In the genomic region with DNA sequence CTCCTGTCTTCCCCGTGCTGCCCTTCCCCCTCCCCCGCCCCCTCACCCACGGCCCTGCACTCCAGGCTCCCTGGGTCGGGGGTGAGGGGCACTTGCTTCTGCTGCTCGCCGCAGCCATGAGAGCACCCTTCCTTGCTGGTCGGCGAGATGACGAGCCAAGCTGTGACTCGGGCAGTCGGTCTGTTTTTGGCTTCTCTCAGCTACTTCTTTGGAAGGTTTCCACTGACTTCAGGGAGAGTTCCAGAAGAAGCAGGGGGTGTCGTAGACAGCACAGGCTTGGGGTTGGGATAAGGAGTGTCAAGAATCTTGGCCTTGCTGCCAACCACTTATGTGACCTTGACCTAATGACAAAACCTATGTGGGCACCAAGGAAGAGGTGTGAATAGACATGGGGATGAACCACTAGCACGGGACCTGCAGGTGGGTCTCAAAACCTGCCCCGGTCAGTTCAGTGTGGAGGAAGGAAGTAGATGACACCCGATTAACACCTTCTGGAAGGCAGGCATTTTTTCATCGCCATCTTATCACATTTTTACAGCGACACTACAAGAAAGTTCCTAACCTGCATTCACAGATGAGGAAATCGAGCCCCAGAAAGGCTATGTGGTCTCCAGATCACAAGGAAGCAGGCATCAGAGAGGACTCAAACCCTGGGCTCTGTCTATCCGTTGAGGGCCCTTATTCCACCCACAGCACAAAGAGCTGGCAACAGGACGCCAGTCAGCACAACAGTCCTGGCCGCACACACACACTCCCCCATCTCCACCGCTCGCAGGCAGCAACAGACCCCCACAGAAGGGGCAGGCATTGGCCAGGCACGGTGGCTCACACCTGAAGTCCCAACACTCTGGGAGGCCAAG, we compare ENCODE assay signal across 10 cellular contexts.
DNase-seq lines count a peak whose midpoint lies in the region; ATAC-seq and TF ChIP-seq lines count a peak whose summit lies in the region.
"Had no signal": no experiment of that assay in that cellular context is flagged by ENCODE, and none has a peak within 500 bp of the region (broad histone marks: within the 10 kb centered on the region; RNA-seq: fewer than 3 reads in every experiment).

No MANE protein-coding gene starts in this region.

- TF ChIP-seq EP300 in tibial nerve (IDR thresholded peaks at IDR 0.05): no peak

- no peak overlapping the region for H3K4ac ChIP-seq in mesendoderm (ENCODE audit: low read depth, low read length)

- TF ChIP-seq CTCF in RWPE2 (IDR thresholded peaks at IDR 0.05; ENCODE audit: poor library complexity, severe bottlenecking) (no peak), esophagus squamous epithelium (IDR thresholded peaks at IDR 0.05) (no peak), tibial nerve (IDR thresholded peaks at IDR 0.05) (no peak), MM.1S (IDR thresholded peaks at IDR 0.05; ENCODE audit: low read length) (no peak)

- no peak overlapping the region for H4K5ac ChIP-seq in mesendoderm (ENCODE audit: low read length)

- H3K4me3 ChIP-seq in RWPE2 (ENCODE audit: severe bottlenecking) (no peak overlapping the region), esophagus squamous epithelium (peak overlapping the region in 3 of 4 donors; percentile 2 to 36 (median 7)), mesendoderm (ENCODE audit: low read length) (no peak overlapping the region), tibial nerve (peak overlapping the region in 3 of 4 donors; percentile 17 to 39 (median 24)), MM.1S (ENCODE audit: low read length) (no peak overlapping the region)

- H3K27me3 ChIP-seq in RWPE2 (ENCODE audit: insufficient read depth, poor library complexity, severe bottlenecking): no peaks in the 10 kb centered on the region
- H3K27me3 ChIP-seq in esophagus squamous epithelium: no peaks in the 10 kb centered on the region
- H3K27me3 ChIP-seq in mesendoderm (ENCODE audit: insufficient read depth, low read length, poor library complexity): no peaks in the 10 kb centered on the region
- no peaks in the 10 kb centered on the region for H3K27me3 ChIP-seq in tibial nerve
- peaks cover 5% of the 10 kb centered on the region; the same call in 1 of the 2 replicates for H3K27me3 ChIP-seq in MM.1S (replicated peaks; ENCODE audit: insufficient read depth, low read length)

- no peak overlapping the region for H2BK15ac ChIP-seq in mesendoderm (replicated peaks; ENCODE audit: low read depth)

- no peaks in the 10 kb centered on the region for H3K9me2 ChIP-seq in MM.1S (replicated peaks; ENCODE audit: insufficient read depth, low read length)

- H4K20me1 ChIP-seq in MM.1S (ENCODE audit: insufficient read depth, low read length): no peaks in the 10 kb centered on the region

- intact Hi-C loops in esophagus squamous epithelium (cut with DNase I): no loop called here
- intact Hi-C loops in left colon (cut with DNase I, micrococcal nuclease): no loop called here

- no peak overlapping the region for H3K9ac ChIP-seq in mesendoderm (ENCODE audit: low read length)
- H3K9ac ChIP-seq in MM.1S (ENCODE audit: low read length): no peak overlapping the region

- no peak overlapping the region for H3K23ac ChIP-seq in mesendoderm (ENCODE audit: low read length)

- H3K9me3 ChIP-seq in RWPE2 (ENCODE audit: severe bottlenecking): no peaks in the 10 kb centered on the region
- H3K9me3 ChIP-seq in esophagus squamous epithelium: no peaks in the 10 kb centered on the region
- H3K9me3 ChIP-seq in tibial nerve: no peaks in the 10 kb centered on the region
- H3K9me3 ChIP-seq in MM.1S (replicated peaks; ENCODE audit: insufficient read depth, low read length): no peaks in the 10 kb centered on the region

- no peaks in the 10 kb centered on the region for H3F3A ChIP-seq in MM.1S (ENCODE audit: insufficient read depth, low read length)

- no peak overlapping the region for H4K8ac ChIP-seq in mesendoderm (ENCODE audit: low read depth, low read length)

- peak overlapping the region; percentile 11 for H2BK5ac ChIP-seq in mesendoderm (ENCODE audit: low read length)

- no peak for DNase-seq in RWPE2 (ENCODE audit: low spot score)
- no peak for DNase-seq in esophagus squamous epithelium (lab: John Stamatoyannopoulos, UW)
- DNase-seq in mesendoderm: no peak
- DNase-seq in tibial nerve (ENCODE audit: low spot score in 2 of 2): no peak
- no peak for DNase-seq in iPS-NIHi11 (ENCODE audit: low spot score)
- DNase-seq in effector CD4-positive, alpha-beta T cell: no peak
- no peak for DNase-seq in MM.1S
- DNase-seq in left colon: no peak
- DNase-seq: DMS 273 treated with DMSO at 0.1 percent for 48 hours; NK-92 treated with Interleukin-12 subunit alpha and Interleukin-12 subunit beta, amount 100 ng/mL, for 24 hours had no signal

- no peak overlapping the region for H2AFZ ChIP-seq in MM.1S (ENCODE audit: low read length)

- no peak overlapping the region for H2BK120ac ChIP-seq in mesendoderm (ENCODE audit: low read depth, low read length)

- peak overlapping the region; percentile 55 for H3K27ac ChIP-seq in RWPE2 (ENCODE audit: poor library complexity, severe bottlenecking)
- H3K27ac ChIP-seq in esophagus squamous epithelium: peak overlapping the region; percentile 59 to 88 (median 74)
- no peak overlapping the region for H3K27ac ChIP-seq in mesendoderm (ENCODE audit: low read depth, low read length)
- peak overlapping the region; percentile 47 to 94 (median 83) for H3K27ac ChIP-seq in tibial nerve
- H3K27ac ChIP-seq in MM.1S (ENCODE audit: low read length): no peak overlapping the region

- H3K79me2 ChIP-seq in mesendoderm (ENCODE audit: control insufficient read depth, insufficient read depth, low read length) (no peaks in the 10 kb centered on the region), MM.1S (ENCODE audit: low read length) (no peaks in the 10 kb centered on the region)

- no peaks in the 10 kb centered on the region for H3K79me1 ChIP-seq in mesendoderm (ENCODE audit: low read length)

- TF ChIP-seq POLR2A in esophagus squamous epithelium (IDR thresholded peaks at IDR 0.05) (no peak), tibial nerve (IDR thresholded peaks at IDR 0.05) (no peak)

- H3K18ac ChIP-seq in mesendoderm (ENCODE audit: low read length): no peak overlapping the region

- ATAC-seq in RWPE2 (ENCODE audit: low read depth) (no peak), left colon (no peak)

- no peak overlapping the region for H2AK5ac ChIP-seq in mesendoderm (ENCODE audit: low read length)

- H3K4me1 ChIP-seq in RWPE2 (ENCODE audit: insufficient read depth, poor library complexity, severe bottlenecking) (peaks cover 18% of the 10 kb centered on the region), esophagus squamous epithelium (peaks cover 14 to 31% (median 15%) of the 10 kb centered on the region in 3 donors), mesendoderm (ENCODE audit: control insufficient read depth, low read depth, low read length) (peaks cover 10% of the 10 kb centered on the region), tibial nerve (peaks cover 0 to 57% (median 6%) of the 10 kb centered on the region in 4 donors), MM.1S (ENCODE audit: low read length) (0 out of 2 replicates have a peak, but pooled peaks cover 7% of the 10 kb centered on the region)

- no peaks in the 10 kb centered on the region for H3K36me3 ChIP-seq in RWPE2 (ENCODE audit: low read depth)
- no peaks in the 10 kb centered on the region for H3K36me3 ChIP-seq in esophagus squamous epithelium
- H3K36me3 ChIP-seq in mesendoderm (ENCODE audit: control insufficient read depth, insufficient read depth, low read length): no peaks in the 10 kb centered on the region
- H3K36me3 ChIP-seq in tibial nerve: no peaks in the 10 kb centered on the region
- no peaks in the 10 kb centered on the region for H3K36me3 ChIP-seq in MM.1S (replicated peaks; ENCODE audit: insufficient read depth, low read length)

- 80 to 83% methylated on average over 15 to 17 of the region's 24 CpGs for WGBS in esophagus squamous epithelium, 2 donors
- no CpG with 5 or more reads among the region's 24 CpGs for WGBS in mesendoderm (ENCODE audit: extremely low coverage, insufficient coverage, low lambda C conversion rate)
- 62 to 67% methylated on average over 24 of the region's 24 CpGs for WGBS in tibial nerve, 2 donors

- peak overlapping the region; percentile 79 for H3K56ac ChIP-seq in mesendoderm (ENCODE audit: low read length)

- H3K4me2 ChIP-seq in mesendoderm (ENCODE audit: low read length) (no peak overlapping the region), MM.1S (ENCODE audit: low read depth, low read length) (no peak overlapping the region)

Comparison
In these comparisons a context has a peak if more than half of its experiments do, and no peak if none do; other contexts are left out.
1. H3K27ac ChIP-seq: peak in RWPE2 (single experiment), esophagus squamous epithelium (4 of 4) and tibial nerve (4 of 4); none in mesendoderm (single experiment) and MM.1S (single experiment).
2. H3K4me3 ChIP-seq: peak in esophagus squamous epithelium (3 of 4) and tibial nerve (3 of 4); none in RWPE2 (single experiment), mesendoderm (single experiment) and MM.1S (single experiment).